Comparison of ENCODE assay signal across 17 cellular contexts in genomic region chr7:115546790-115547189, GRCh38.
DNase-seq lines count a peak whose midpoint lies in the region; ATAC-seq and TF ChIP-seq lines count a peak whose summit lies in the region.
"Had no signal": no experiment of that assay in that cellular context is flagged by ENCODE, and none has a peak within 500 bp of the region (broad histone marks: within the 10 kb centered on the region; RNA-seq: fewer than 3 reads in every experiment).

No MANE protein-coding gene starts in this region.

- peaks cover 16% of the 10 kb centered on the region for H3K4me1 ChIP-seq in PC-3 (ENCODE audit: insufficient read depth, low read length)
- H3K4me1 ChIP-seq: BLaER1, HAP-1 had no signal

- H3K27ac Mint-ChIP-seq in stimulated activated naive B cell treated with anti-CD40 and anti-IgM and Interleukin-4, amounts not matched to agents 10 μg/mL and 1 μg/mL and 100 μg/mL, for 72 hours: no peak overlapping the region
- no peak overlapping the region for H3K27ac Mint-ChIP-seq in HFFc6
- H3K27ac Mint-ChIP-seq: CD14-positive monocyte; CD4-positive, alpha-beta memory T cell; IgD-negative memory B cell had no signal

- H3K36me3 ChIP-seq in PC-3 (ENCODE audit: low read depth, low read length): no peaks in the 10 kb centered on the region
- H3K36me3 ChIP-seq: BLaER1, HAP-1 had no signal

- no peak overlapping the region for H3K4me3 Mint-ChIP-seq in stimulated activated naive B cell treated with anti-CD40 and anti-IgM and Interleukin-4, amounts not matched to agents 10 μg/mL and 1 μg/mL and 100 μg/mL, for 72 hours
- no peak overlapping the region for H3K4me3 Mint-ChIP-seq in HFFc6
- H3K4me3 Mint-ChIP-seq: CD14-positive monocyte; CD4-positive, alpha-beta memory T cell; IgD-negative memory B cell had no signal

- no peak overlapping the region for H3K4me3 ChIP-seq in PC-3 (ENCODE audit: low read length)
- H3K4me3 ChIP-seq: BLaER1, GM12878, HAP-1 had no signal

- no peak overlapping the region for H2AFZ ChIP-seq in PC-3 (ENCODE audit: low read length)

- H3F3A ChIP-seq in PC-3 (ENCODE audit: low read length, unreplicated experiment): no peaks in the 10 kb centered on the region

- no peaks in the 10 kb centered on the region for H3K27me3 Mint-ChIP-seq in stimulated activated naive B cell treated with anti-CD40 and anti-IgM and Interleukin-4, amounts not matched to agents 10 μg/mL and 1 μg/mL and 100 μg/mL, for 72 hours
- no peaks in the 10 kb centered on the region for H3K27me3 Mint-ChIP-seq in HFFc6 (ENCODE audit: insufficient read depth)
- H3K27me3 Mint-ChIP-seq: IgD-negative memory B cell had no signal

- intact Hi-C loops in PC-3 (cut with micrococcal nuclease): loop anchor here (1.0 kb wide), 1 partner anchor 72 kb away; no protein-coding TSS in a partner anchor
- intact Hi-C loops in left colon (cut with DNase I, micrococcal nuclease): no loop called here

- H3K9me2 ChIP-seq in PC-3 (replicated peaks; ENCODE audit: low read length): no peaks in the 10 kb centered on the region

- CTCF ChIA-PET in PC-3 (lab: Charles Lee): no interaction called here

- H3K27me3 ChIP-seq in PC-3 (ENCODE audit: low read length): no peaks in the 10 kb centered on the region
- H3K27me3 ChIP-seq: BLaER1 had no signal

- no peak overlapping the region for H3K9ac ChIP-seq in PC-3 (ENCODE audit: low read length)
- H3K9ac ChIP-seq: BLaER1 had no signal

- no peaks in the 10 kb centered on the region for H3K4me1 Mint-ChIP-seq in stimulated activated naive B cell treated with anti-CD40 and anti-IgM and Interleukin-4, amounts not matched to agents 10 μg/mL and 1 μg/mL and 100 μg/mL, for 72 hours
- H3K4me1 Mint-ChIP-seq in HFFc6 (ENCODE audit: low read depth): peaks cover 40% of the 10 kb centered on the region
- H3K4me1 Mint-ChIP-seq: CD14-positive monocyte; CD4-positive, alpha-beta memory T cell; IgD-negative memory B cell had no signal

- TF ChIP-seq CTCF in PC-3 (conservative IDR thresholded peaks at IDR 0.05; ENCODE audit: low read depth, low read length) (no peak), HFFc6 (IDR thresholded peaks at IDR 0.05) (no peak)

- POLR2A ChIA-PET in PC-3 (lab: Charles Lee; ENCODE audit: unreplicated experiment): interaction anchor here (0.6 kb wide), 1 partner anchor 16 kb away, joined by 4 read pairs; no protein-coding TSS in a partner anchor

- H4K20me1 ChIP-seq in PC-3 (ENCODE audit: low read length): no peaks in the 10 kb centered on the region
- H4K20me1 ChIP-seq: BLaER1 had no signal

- H3K4me2 ChIP-seq in PC-3 (ENCODE audit: low read length): peak overlapping the region; percentile 29
- H3K4me2 ChIP-seq: BLaER1 had no signal

- H3K9me3 ChIP-seq in PC-3 (ENCODE audit: low read length): no peaks in the 10 kb centered on the region
- H3K9me3 ChIP-seq: BLaER1, HAP-1 had no signal

- peak; percentile 73 for ATAC-seq in PC-3
- no peak for ATAC-seq in stimulated activated naive B cell treated with anti-CD40 and anti-IgM and Interleukin-4, amounts not matched to agents 10 μg/mL and 1 μg/mL and 100 μg/mL, for 72 hours (replicated peaks)
- ATAC-seq in left colon: no peak
- ATAC-seq: GM12878 had no signal

- no peaks in the 10 kb centered on the region for H3K9me3 Mint-ChIP-seq in stimulated activated naive B cell treated with anti-CD40 and anti-IgM and Interleukin-4, amounts not matched to agents 10 μg/mL and 1 μg/mL and 100 μg/mL, for 72 hours
- H3K9me3 Mint-ChIP-seq in HFFc6: no peaks in the 10 kb centered on the region
- H3K9me3 Mint-ChIP-seq: CD4-positive, alpha-beta memory T cell had no signal

- DNase-seq in DMS53 (lab: John Stamatoyannopoulos, UW): peak; percentile 6
- no peak for DNase-seq in DMS53 treated with DMSO at 0.1 percent for 48 hours (lab: John Stamatoyannopoulos, UW; ENCODE audit: unreplicated experiment)
- peak; percentile 61 for DNase-seq in PC-3
- DNase-seq in hepatic stellate cell (ENCODE audit: low spot score): peak; percentile 9
- DNase-seq in stimulated activated naive B cell treated with anti-CD40 and anti-IgM and Interleukin-4, amounts not matched to agents 10 μg/mL and 1 μg/mL and 100 μg/mL, for 72 hours: no peak
- DNase-seq in HFFc6: no peak
- DNase-seq in left colon: no peak
- DNase-seq: Calu3; CD4-positive, alpha-beta memory T cell; GF-D8; KBM-7 had no signal

- no peak overlapping the region for H3K27ac ChIP-seq in PC-3 (ENCODE audit: low read length)
- H3K27ac ChIP-seq: 22Rv1, BLaER1 had no signal

- no peaks in the 10 kb centered on the region for H3K79me2 ChIP-seq in PC-3 (ENCODE audit: low read length)

- BruUV-seq in PC-3 (replicated peaks; lab: Mats Ljungman, UMichigan): no TSS peak

- H3K36me3 Mint-ChIP-seq in stimulated activated naive B cell treated with anti-CD40 and anti-IgM and Interleukin-4, amounts not matched to agents 10 μg/mL and 1 μg/mL and 100 μg/mL, for 72 hours: no peaks in the 10 kb centered on the region
- no peaks in the 10 kb centered on the region for H3K36me3 Mint-ChIP-seq in HFFc6 (ENCODE audit: low read depth)
- H3K36me3 Mint-ChIP-seq: CD14-positive monocyte; CD4-positive, alpha-beta memory T cell; IgD-negative memory B cell had no signal

Comparison
In these comparisons a context has a peak if more than half of its experiments do, and no peak if none do; other contexts are left out.
1. DNase-seq: peak in DMS53 (single experiment), PC-3 (single experiment) and hepatic stellate cell (single experiment); none in DMS53 treated with DMSO at 0.1 percent for 48 hours (single experiment), stimulated activated naive B cell treated with anti-CD40 and anti-IgM and Interleukin-4, amounts not matched to agents 10 μg/mL and 1 μg/mL and 100 μg/mL, for 72 hours (single experiment), HFFc6 (single experiment) and left colon (0 of 2).